ENCODE assay signal across 20 cellular contexts in genomic region chr4:101707596-101707995, GRCh38.
"Had no signal": no experiment of that assay in that cellular context is flagged by ENCODE, and none has a peak within 500 bp of the region (broad histone marks: within the 10 kb centered on the region; RNA-seq: fewer than 3 reads in every experiment).

No MANE protein-coding gene starts in this region.

- H3K9me3 ChIP-seq: colonic mucosa, right lobe of liver, testis had no signal

- H3K4me3 ChIP-seq: colonic mucosa, esophagus squamous epithelium, gastroesophageal sphincter, hepatocyte, right lobe of liver, testis, transverse colon had no signal

- H3K4me1 ChIP-seq: colonic mucosa, esophagus squamous epithelium, gastroesophageal sphincter, right lobe of liver, testis, transverse colon had no signal

- H3K36me3 ChIP-seq: colonic mucosa, esophagus squamous epithelium, gastroesophageal sphincter, right lobe of liver, transverse colon had no signal

- H3K27me3 ChIP-seq: colonic mucosa, esophagus squamous epithelium, gastroesophageal sphincter, hepatocyte, right lobe of liver, testis, transverse colon had no signal

- H3K27ac ChIP-seq: colonic mucosa, epithelial cell of prostate, esophagus squamous epithelium, gastroesophageal sphincter, hepatocyte, right lobe of liver, testis, transverse colon had no signal

- DNase-seq: activated CD4-positive, alpha-beta T cell treated with anti-CD3 and anti-CD28 coated beads for 36 hours; activated CD4-positive, CD25-positive, alpha-beta regulatory T cell; activated CD8-positive, alpha-beta memory T cell treated with anti-CD3 and anti-CD28 coated beads, Interleukin-2, amount 10 ng/mL, durations not matched to agents 7 days and 5 days; activated CD8-positive, alpha-beta T cell treated with anti-CD3 and anti-CD28 coated beads, Interleukin-2, amount 10 ng/mL, durations not matched to agents 7 days and 5 days; activated naive CD8-positive, alpha-beta T cell treated with anti-CD3 and anti-CD28 coated beads, Interleukin-2, amount 50 U/mL, for 24 hours; activated T-cell treated with anti-CD3 and anti-CD28 coated beads, Interleukin-2, amount 50 U/mL, for 48 hours; amygdala; colonic mucosa; effector CD8-positive, alpha-beta T cell; esophagus squamous epithelium; left cardiac atrium; left ventricle myocardium superior; right lobe of liver; stimulated activated CD4-positive, alpha-beta T cell treated with anti-CD3 and anti-CD28 coated beads, Interleukin-4, amount 100 ng/mL, for 1 hour; stimulated activated naive CD8-positive, alpha-beta T cell treated with anti-CD3 and anti-CD28 coated beads, Interleukin-15, Interleukin-2, amounts not matched to agents 100 U/mL and 50 U/mL, for 24 hours; testis; transverse colon had no signal
